12 cellular contexts compared by ENCODE assay signal in genomic region chr22:37533995-37534394, GRCh38. TPM values are rescaled to one million over a fixed set of nuclear protein-coding genes. Genes with fewer than 3 reads are reported as not detected.
DNase-seq lines count a peak whose midpoint lies in the region; ATAC-seq, FAIRE-seq and TF ChIP-seq lines count a peak whose summit lies in the region.
"Had no signal": no experiment of that assay in that cellular context is flagged by ENCODE, and none has a peak within 500 bp of the region (broad histone marks: within the 10 kb centered on the region; RNA-seq: fewer than 3 reads in every experiment).

No MANE protein-coding gene starts in this region.

- BruUV-seq in GM12878 (replicated peaks; lab: Mats Ljungman, UMichigan), result no TSS peak

- H3K36me3 Mint-ChIP-seq in activated CD4-positive, alpha-beta memory T cell treated with anti-CD3 and anti-CD28 coated beads, Interleukin-2, amount 10 ng/mL, durations not matched to agents 7 days and 5 days (ENCODE audit: low read depth), result no peaks in the 10 kb centered on the region
- no peaks in the 10 kb centered on the region for H3K36me3 Mint-ChIP-seq in activated CD4-positive, alpha-beta memory T cell treated with anti-CD3 and anti-CD28 coated beads for 36 hours
- H3K36me3 Mint-ChIP-seq in stimulated activated effector memory CD8-positive, alpha-beta T cell treated with anti-CD3 and anti-CD28 coated beads, Interleukin-12 subunit alpha, Interleukin-12 subunit beta, amount 100 ng/mL, for 72 hours, result no peaks in the 10 kb centered on the region
- H3K36me3 Mint-ChIP-seq in immature natural killer cell, result no peaks in the 10 kb centered on the region
- H3K36me3 Mint-ChIP-seq: activated naive CD4-positive, alpha-beta T cell treated with anti-CD3 and anti-CD28 coated beads, Interleukin-2, amount 10 ng/mL, durations not matched to agents 7 days and 5 days had no signal

- SMC1A ChIA-PET in GM12878 (lab: Charles Lee; ENCODE audit: uncharacterized antibody, unreplicated experiment), result interaction anchor here (0.9 to 1.4 kb wide), 4 partner anchors 9 to 74 kb away, joined by 3 to 4 read pairs (median 3); partner anchors contain the start of gene GGA1

- intact Hi-C loops in activated CD4-positive, alpha-beta memory T cell treated with anti-CD3 and anti-CD28 coated beads for 36 hours (cut with micrococcal nuclease), result no loop called here
- intact Hi-C loops in GM12878 (cut with micrococcal nuclease; ENCODE audit: unreplicated experiment), result loop anchor here (10.0 kb wide), 2 partner anchors 331 to 401 kb away; no protein-coding TSS in a partner anchor

- H3K4me3 ChIP-seq in GM12878, result no peak overlapping the region

- H2AFZ ChIP-seq in GM12878 (ENCODE audit: control insufficient read depth, low read depth, low read length), result peak overlapping the region; percentile 44

- WGBS in GM12878 (ENCODE audit: insufficient coverage, insufficient replicate concordance, low lambda C conversion rate, missing lambda C conversion rate), result 2% methylated on average over 9 of the region's 9 CpGs

- no peaks in the 10 kb centered on the region for H4K20me1 ChIP-seq in GM12878 (ENCODE audit: control insufficient read depth, insufficient read depth)

- no peak overlapping the region for H3K4me2 ChIP-seq in GM12878 (ENCODE audit: control insufficient read depth, insufficient read depth)

- FAIRE-seq in GM12878 (lab: Jason Lieb, UNC), result no peak
- FAIRE-seq: H1, kidney had no signal

- POLR2A ChIA-PET in activated CD4-positive, alpha-beta memory T cell treated with anti-CD3 and anti-CD28 coated beads, Interleukin-2, amount 10 ng/mL, durations not matched to agents 7 days and 5 days (lab: Charles Lee), result interaction anchor here (1.4 kb wide), 1 partner anchor 33 kb away, joined by 3 read pairs; no protein-coding TSS in a partner anchor
- POLR2A ChIA-PET in activated CD4-positive, alpha-beta memory T cell treated with anti-CD3 and anti-CD28 coated beads for 36 hours (lab: Charles Lee), result no interaction called here
- POLR2A ChIA-PET in GM12878 (lab: Charles Lee), result interaction anchor here (0.7 kb wide), 1 partner anchor 57 kb away, joined by 4 read pairs; no protein-coding TSS in a partner anchor

- TF ChIP-seq EP300 in GM12878 (IDR thresholded peaks at IDR 0.05; ENCODE audit: borderline replicate concordance in 1 of 2, control insufficient read depth in 1 of 2, low read depth in 2 of 2, low read length in 2 of 2), result 0 out of 4 replicates have a peak, but pooled peaks of 1 of the 2 experiments have one; percentile 31

- H3K27ac ChIP-seq in GM12878 (ENCODE audit: control insufficient read depth, insufficient read depth), result no peak overlapping the region

- peaks cover 39% of the 10 kb centered on the region for H3K4me1 Mint-ChIP-seq in activated CD4-positive, alpha-beta memory T cell treated with anti-CD3 and anti-CD28 coated beads, Interleukin-2, amount 10 ng/mL, durations not matched to agents 7 days and 5 days
- H3K4me1 Mint-ChIP-seq in activated CD4-positive, alpha-beta memory T cell treated with anti-CD3 and anti-CD28 coated beads for 36 hours (ENCODE audit: low read depth), result peaks cover 28% of the 10 kb centered on the region
- peaks cover 38% of the 10 kb centered on the region for H3K4me1 Mint-ChIP-seq in stimulated activated effector memory CD8-positive, alpha-beta T cell treated with anti-CD3 and anti-CD28 coated beads, Interleukin-12 subunit alpha, Interleukin-12 subunit beta, amount 100 ng/mL, for 72 hours
- H3K4me1 Mint-ChIP-seq in immature natural killer cell, result peaks cover 7 to 16% of the 10 kb centered on the region in 2 donors

- H3K27me3 ChIP-seq in GM12878 (replicated peaks in 1 of 2; ENCODE audit: control insufficient read depth in 2 of 2, insufficient read depth in 2 of 2, low read length in 1 of 2), result no peaks in the 10 kb centered on the region

- no peaks in the 10 kb centered on the region for H3K79me2 ChIP-seq in GM12878 (ENCODE audit: control insufficient read depth, insufficient read depth, low read length)

- H3K9ac ChIP-seq in GM12878 (ENCODE audit: control insufficient read depth, insufficient read depth, low read length), result no peak overlapping the region

- ATAC-seq in GM12878 (peak; percentile 18), GM18511 (IDR thresholded peaks at IDR 0.05; ENCODE audit: unreplicated experiment) (no peak)
- peak; percentile 72 for ATAC-seq in stimulated activated effector memory CD8-positive, alpha-beta T cell treated with anti-CD3 and anti-CD28 coated beads, Interleukin-12 subunit alpha, Interleukin-12 subunit beta, amount 100 ng/mL, for 72 hours

- no peaks in the 10 kb centered on the region for H3K36me3 ChIP-seq in GM12878 (ENCODE audit: control insufficient read depth in 2 of 2, insufficient read depth in 2 of 2, low read length in 1 of 2)

- no peak for TF ChIP-seq POLR2A in GM12878 (IDR thresholded peaks at IDR 0.05; ENCODE audit: low read depth, low read length)

- peak; percentile 28 for DNase-seq in activated CD4-positive, alpha-beta memory T cell treated with anti-CD3 and anti-CD28 coated beads, Interleukin-2, amount 10 ng/mL, durations not matched to agents 7 days and 5 days
- no peak for DNase-seq in activated CD4-positive, alpha-beta memory T cell treated with anti-CD3 and anti-CD28 coated beads for 36 hours
- DNase-seq in NCI-H460 (ENCODE audit: extremely low read depth, low read depth) (peak; percentile 33), GM12878 (ENCODE audit: low read depth, low spot score) (peak; percentile 28), NCI-H1436 treated with DMSO at 0.1 percent for 48 hours (lab: John Stamatoyannopoulos, UW) (no peak), immature natural killer cell (no peak)
- no peak for DNase-seq in stimulated activated effector memory CD8-positive, alpha-beta T cell treated with anti-CD3 and anti-CD28 coated beads, Interleukin-12 subunit alpha, Interleukin-12 subunit beta, amount 100 ng/mL, for 72 hours (ENCODE audit: low spot score in 2 of 2)
- DNase-seq: activated naive CD4-positive, alpha-beta T cell treated with anti-CD3 and anti-CD28 coated beads, Interleukin-2, amount 10 ng/mL, durations not matched to agents 7 days and 5 days; NCI-H2081 treated with DMSO at 0.1 percent for 48 hours had no signal

- no peak overlapping the region for H3K4me3 Mint-ChIP-seq in activated CD4-positive, alpha-beta memory T cell treated with anti-CD3 and anti-CD28 coated beads, Interleukin-2, amount 10 ng/mL, durations not matched to agents 7 days and 5 days
- H3K4me3 Mint-ChIP-seq in activated CD4-positive, alpha-beta memory T cell treated with anti-CD3 and anti-CD28 coated beads for 36 hours, result no peak overlapping the region
- H3K4me3 Mint-ChIP-seq in stimulated activated effector memory CD8-positive, alpha-beta T cell treated with anti-CD3 and anti-CD28 coated beads, Interleukin-12 subunit alpha, Interleukin-12 subunit beta, amount 100 ng/mL, for 72 hours, result peak overlapping the region; percentile 12
- no peak overlapping the region for H3K4me3 Mint-ChIP-seq in immature natural killer cell
- H3K4me3 Mint-ChIP-seq: activated naive CD4-positive, alpha-beta T cell treated with anti-CD3 and anti-CD28 coated beads, Interleukin-2, amount 10 ng/mL, durations not matched to agents 7 days and 5 days had no signal

- TF ChIP-seq RAD21 in GM12878 (IDR thresholded peaks at IDR 0.05; ENCODE audit: insufficient read depth, low read depth, low read length), result no peak

- no peak for TF ChIP-seq CTCF in GM12878 (IDR thresholded peaks at IDR 0.05 in 2 of 3, conservative IDR thresholded peaks at IDR 0.05 in 1 of 3; ENCODE audit: control insufficient read depth in 2 of 3, extremely low read depth in 1 of 3, insufficient read depth in 1 of 3, low read depth in 3 of 3, low read length in 3 of 3)

- H3K4me1 ChIP-seq in GM12878 (ENCODE audit: control insufficient read depth, insufficient read depth, low read length), result peaks cover 15% of the 10 kb centered on the region

- H3K9me3 Mint-ChIP-seq in activated CD4-positive, alpha-beta memory T cell treated with anti-CD3 and anti-CD28 coated beads, Interleukin-2, amount 10 ng/mL, durations not matched to agents 7 days and 5 days, result no peaks in the 10 kb centered on the region
- H3K9me3 Mint-ChIP-seq in activated CD4-positive, alpha-beta memory T cell treated with anti-CD3 and anti-CD28 coated beads for 36 hours, result no peaks in the 10 kb centered on the region
- no peaks in the 10 kb centered on the region for H3K9me3 Mint-ChIP-seq in stimulated activated effector memory CD8-positive, alpha-beta T cell treated with anti-CD3 and anti-CD28 coated beads, Interleukin-12 subunit alpha, Interleukin-12 subunit beta, amount 100 ng/mL, for 72 hours
- H3K9me3 Mint-ChIP-seq in immature natural killer cell, result no peaks in the 10 kb centered on the region
- H3K9me3 Mint-ChIP-seq: activated naive CD4-positive, alpha-beta T cell treated with anti-CD3 and anti-CD28 coated beads, Interleukin-2, amount 10 ng/mL, durations not matched to agents 7 days and 5 days had no signal

- in situ Hi-C loops in GM12878 (cut with MboI), result no loop called here

- H3K27ac Mint-ChIP-seq in activated CD4-positive, alpha-beta memory T cell treated with anti-CD3 and anti-CD28 coated beads, Interleukin-2, amount 10 ng/mL, durations not matched to agents 7 days and 5 days, result no peak overlapping the region
- H3K27ac Mint-ChIP-seq in activated CD4-positive, alpha-beta memory T cell treated with anti-CD3 and anti-CD28 coated beads for 36 hours, result no peak overlapping the region
- peak overlapping the region; percentile 49 for H3K27ac Mint-ChIP-seq in stimulated activated effector memory CD8-positive, alpha-beta T cell treated with anti-CD3 and anti-CD28 coated beads, Interleukin-12 subunit alpha, Interleukin-12 subunit beta, amount 100 ng/mL, for 72 hours
- no peak overlapping the region for H3K27ac Mint-ChIP-seq in immature natural killer cell
- H3K27ac Mint-ChIP-seq: activated naive CD4-positive, alpha-beta T cell treated with anti-CD3 and anti-CD28 coated beads, Interleukin-2, amount 10 ng/mL, durations not matched to agents 7 days and 5 days had no signal

- H3K9me3 ChIP-seq in GM12878 (replicated peaks; ENCODE audit: control insufficient read depth, insufficient read depth, low read length), result no peaks in the 10 kb centered on the region

- CTCF ChIA-PET in activated CD4-positive, alpha-beta memory T cell treated with anti-CD3 and anti-CD28 coated beads, Interleukin-2, amount 10 ng/mL, durations not matched to agents 7 days and 5 days (lab: Charles Lee), result interaction anchor here (0.6 to 2.2 kb wide), 6 partner anchors 33 to 217 kb away, joined by 3 to 18 read pairs (median 4); partner anchors contain the start of gene LGALS2
- CTCF ChIA-PET in activated CD4-positive, alpha-beta memory T cell treated with anti-CD3 and anti-CD28 coated beads for 36 hours (lab: Charles Lee), result interaction anchor here (0.6 to 2.7 kb wide), 5 partner anchors 33 to 75 kb away, joined by 3 to 22 read pairs (median 3); partner anchors contain the start of gene GGA1
- CTCF ChIA-PET in GM12878 (lab: Yijun Ruan, JAX), result interaction anchor here (1.0 to 2.9 kb wide), 6 partner anchors 8 to 106 kb away, joined by 3 to 20 read pairs (median 4); no protein-coding TSS in a partner anchor

- peaks cover 16% of the 10 kb centered on the region for H3K27me3 Mint-ChIP-seq in activated CD4-positive, alpha-beta memory T cell treated with anti-CD3 and anti-CD28 coated beads, Interleukin-2, amount 10 ng/mL, durations not matched to agents 7 days and 5 days
- peaks cover 7% of the 10 kb centered on the region for H3K27me3 Mint-ChIP-seq in activated CD4-positive, alpha-beta memory T cell treated with anti-CD3 and anti-CD28 coated beads for 36 hours
- peaks cover 5 to 8% (median 7%) of the 10 kb centered on the region in 3 donors for H3K27me3 Mint-ChIP-seq in immature natural killer cell (ENCODE audit: low read depth in 3 of 3)

- RAD21 ChIA-PET in GM12878 (lab: Charles Lee; ENCODE audit: unreplicated experiment), result interaction anchor here (1.8 to 2.7 kb wide), 3 partner anchors 33 to 74 kb away, joined by 4 to 13 read pairs (median 6); no protein-coding TSS in a partner anchor

RNA-seq across cellular contexts. Expression of gene CARD10, which starts 14.8 kb away (rescaled TPM):
- total RNA-seq in activated CD4-positive, alpha-beta memory T cell treated with anti-CD3 and anti-CD28 coated beads, Interleukin-2, amount 10 ng/mL, durations not matched to agents 7 days and 5 days, result under 1 TPM in 1 of 2 experiments, not detected in 1; 0.08 TPM
- under 1 TPM in 1 of 2 experiments, not detected in 1; 0.12 TPM for total RNA-seq in activated CD4-positive, alpha-beta memory T cell treated with anti-CD3 and anti-CD28 coated beads for 36 hours
- total RNA-seq in NCI-H460 (2014; rRNA removed; shearing (Covaris generic)), result 3.1 and 4.7 TPM in 2 replicates
- polyA plus RNA-seq in NCI-H460 (2014; cell fraction: nucleus; rRNA removed), result 7.2 and 7.8 TPM in 2 replicates
- total RNA-seq in GM12878 (2013; cell fraction: nucleolus; rRNA removed), result not detected in 2 replicates
- total RNA-seq in GM12878 (2014; rRNA removed) (not detected in 2 replicates), GM12878 (2014; rRNA removed; fragmentation: Illumina TruSeq; extraction: Trizol) (not detected in 2 replicates), GM12878 (2021) (0.08 and 0.21 TPM in 2 replicates)
- not detected for polyA plus RNA-seq in GM12878 (2011; ENCODE audit: low read depth)
- polyA plus RNA-seq in GM12878 (2011; rRNA removed) (0.04 and 0.10 TPM in 2 replicates), GM12878 (2014; fragmentation: Illumina TruSeq; extraction: Trizol) (not detected in 2 replicates), GM12878 (2014; fragmentation: Nextera tagmentation; extraction: Ambion mirVana) (not detected), GM12878 (2014; rRNA removed) (0.10 TPM in 1 of 2 replicates, not detected in the other), GM12878 (2016; fragmentation: Nextera tagmentation; extraction: Ambion mirVana) (not detected), immature natural killer cell (under 1 TPM in 2 of 3 donors, not detected in 1; 0.13 to 0.36 TPM)
- polyA plus RNA-seq in GM12878 (2011; cell fraction: cytosol; rRNA removed), result 0.10 and 0.16 TPM in 2 replicates
- 0.48 and 0.61 TPM in 2 replicates for polyA plus RNA-seq in GM12878 (2011; cell fraction: nucleus; rRNA removed)
- polyA plus RNA-seq in GM12878 (2012), result not detected in 2 replicates
- polyA minus RNA-seq in GM12878 (2011; rRNA and poly(A)+ RNA removed), result 0.10 TPM in 1 of 2 replicates, not detected in the other
- not detected in 2 replicates for polyA minus RNA-seq in GM12878 (2011; cell fraction: cytosol; rRNA and poly(A)+ RNA removed)
- polyA minus RNA-seq in GM12878 (2011; cell fraction: nucleus; rRNA and poly(A)+ RNA removed), result 0.12 and 0.57 TPM in 2 replicates

RNA-seq across cellular contexts. Expression of gene CDC42EP1, which starts 26.3 kb away (rescaled TPM):
- 1 to 10 TPM in 1 of 2 experiments, under 1 TPM in 1; 0.95 to 1.1 TPM for total RNA-seq in activated CD4-positive, alpha-beta memory T cell treated with anti-CD3 and anti-CD28 coated beads, Interleukin-2, amount 10 ng/mL, durations not matched to agents 7 days and 5 days
- 1 to 10 TPM; 1.4 to 1.9 TPM for total RNA-seq in activated CD4-positive, alpha-beta memory T cell treated with anti-CD3 and anti-CD28 coated beads for 36 hours
- total RNA-seq in NCI-H460 (2014; rRNA removed; shearing (Covaris generic)), result 43.7 and 59.0 TPM in 2 replicates
- polyA plus RNA-seq in NCI-H460 (2014; cell fraction: nucleus; rRNA removed), result 25.0 and 26.6 TPM in 2 replicates
- total RNA-seq in GM12878 (2013; cell fraction: nucleolus; rRNA removed), result not detected in 2 replicates
- total RNA-seq in GM12878 (2014; rRNA removed) (not detected in 2 replicates), GM12878 (2014; rRNA removed; fragmentation: Illumina TruSeq; extraction: Trizol) (not detected in 2 replicates), GM12878 (2021) (0.19 and 0.33 TPM in 2 replicates)
- polyA plus RNA-seq in GM12878 (2011; ENCODE audit: low read depth), result not detected
- polyA plus RNA-seq in GM12878 (2011; rRNA removed) (not detected in 2 replicates), GM12878 (2014; fragmentation: Illumina TruSeq; extraction: Trizol) (not detected in 2 replicates), GM12878 (2014; fragmentation: Nextera tagmentation; extraction: Ambion mirVana) (not detected), GM12878 (2014; rRNA removed) (0.04 TPM in 1 of 2 replicates, not detected in the other), GM12878 (2016; fragmentation: Nextera tagmentation; extraction: Ambion mirVana) (under 1 TPM in 1 of 2 experiments, not detected in 1; 0.09 TPM), immature natural killer cell (under 1 TPM in 2 of 3 donors, not detected in 1; 0.17 to 0.40 TPM)
- not detected in 2 replicates for polyA plus RNA-seq in GM12878 (2011; cell fraction: cytosol; rRNA removed)
- polyA plus RNA-seq in GM12878 (2011; cell fraction: nucleus; rRNA removed), result 0.04 and 0.06 TPM in 2 replicates
- polyA plus RNA-seq in GM12878 (2012), result not detected in 2 replicates
- not detected in 2 replicates for polyA minus RNA-seq in GM12878 (2011; rRNA and poly(A)+ RNA removed)
- 0.42 and 0.67 TPM in 2 replicates for polyA minus RNA-seq in GM12878 (2011; cell fraction: cytosol; rRNA and poly(A)+ RNA removed)
- polyA minus RNA-seq in GM12878 (2011; cell fraction: nucleus; rRNA and poly(A)+ RNA removed), result 0.19 TPM in 1 of 2 replicates, not detected in the other

RNA-seq across cellular contexts. Expression of gene LGALS2, which starts 45.9 kb away (rescaled TPM):
- not detected for total RNA-seq in activated CD4-positive, alpha-beta memory T cell treated with anti-CD3 and anti-CD28 coated beads, Interleukin-2, amount 10 ng/mL, durations not matched to agents 7 days and 5 days
- not detected for total RNA-seq in activated CD4-positive, alpha-beta memory T cell treated with anti-CD3 and anti-CD28 coated beads for 36 hours
- total RNA-seq in NCI-H460 (2014; rRNA removed; shearing (Covaris generic)), result not detected in 2 replicates
- not detected in 2 replicates for polyA plus RNA-seq in NCI-H460 (2014; cell fraction: nucleus; rRNA removed)
- not detected in 2 replicates for total RNA-seq in GM12878 (2013; cell fraction: nucleolus; rRNA removed)
- 0.56 and 0.60 TPM in 2 replicates for total RNA-seq in GM12878 (2014; rRNA removed)
- total RNA-seq in GM12878 (2014; rRNA removed; fragmentation: Illumina TruSeq; extraction: Trizol), result 0.58 and 0.69 TPM in 2 replicates
- 0.67 and 0.85 TPM in 2 replicates for total RNA-seq in GM12878 (2021)
- not detected for polyA plus RNA-seq in GM12878 (2011; ENCODE audit: low read depth)
- polyA plus RNA-seq in GM12878 (2011; rRNA removed), result 1.2 and 2.7 TPM in 2 replicates
- polyA plus RNA-seq in GM12878 (2011; cell fraction: cytosol; rRNA removed), result 1.7 TPM in 2 replicates
- 0.41 and 0.51 TPM in 2 replicates for polyA plus RNA-seq in GM12878 (2011; cell fraction: nucleus; rRNA removed)
- polyA plus RNA-seq in GM12878 (2012), result 0.24 and 0.43 TPM in 2 replicates
- 0.56 TPM in 1 of 2 replicates, not detected in the other for polyA plus RNA-seq in GM12878 (2014; fragmentation: Illumina TruSeq; extraction: Trizol)
- polyA plus RNA-seq in GM12878 (2014; fragmentation: Nextera tagmentation; extraction: Ambion mirVana), result 1 to 10 TPM; 1.8 to 2.9 TPM
- polyA plus RNA-seq in GM12878 (2014; rRNA removed), result 0.77 and 1.9 TPM in 2 replicates
- under 1 TPM in 1 of 2 experiments, not detected in 1; 0.38 TPM for polyA plus RNA-seq in GM12878 (2016; fragmentation: Nextera tagmentation; extraction: Ambion mirVana)
- polyA minus RNA-seq in GM12878 (2011; rRNA and poly(A)+ RNA removed), result 0.46 and 0.95 TPM in 2 replicates
- not detected in 2 replicates for polyA minus RNA-seq in GM12878 (2011; cell fraction: cytosol; rRNA and poly(A)+ RNA removed)
- polyA minus RNA-seq in GM12878 (2011; cell fraction: nucleus; rRNA and poly(A)+ RNA removed), result not detected in 2 replicates
- polyA plus RNA-seq in immature natural killer cell, result 10 to 100 TPM in 1 of 3 donors, 1 to 10 TPM in 2; 3.4 to 30.4 (median 8.2) TPM
- total RNA-seq: H1 had no signal
- polyA plus RNA-seq: H1 had no signal

RNA-seq across cellular contexts. Expression of gene MFNG, which starts 47.8 kb away (rescaled TPM):
- total RNA-seq in activated CD4-positive, alpha-beta memory T cell treated with anti-CD3 and anti-CD28 coated beads, Interleukin-2, amount 10 ng/mL, durations not matched to agents 7 days and 5 days, result 100 to 1,000 TPM; 200 to 203 TPM
- total RNA-seq in activated CD4-positive, alpha-beta memory T cell treated with anti-CD3 and anti-CD28 coated beads for 36 hours, result 100 to 1,000 TPM; 101 to 106 TPM
- total RNA-seq in NCI-H460 (2014; rRNA removed; shearing (Covaris generic)), result not detected in 2 replicates
- polyA plus RNA-seq in NCI-H460 (2014; cell fraction: nucleus; rRNA removed), result 1.1 and 4.1 TPM in 2 replicates
- total RNA-seq in GM12878 (2013; cell fraction: nucleolus; rRNA removed), result 88.8 and 114 TPM in 2 replicates
- 66.5 and 80.0 TPM in 2 replicates for total RNA-seq in GM12878 (2014; rRNA removed)
- total RNA-seq in GM12878 (2014; rRNA removed; fragmentation: Illumina TruSeq; extraction: Trizol), result 37.0 and 41.4 TPM in 2 replicates
- 95.5 and 99.1 TPM in 2 replicates for total RNA-seq in GM12878 (2021)
- 23.8 TPM for polyA plus RNA-seq in GM12878 (2011; ENCODE audit: low read depth)
- 28.6 and 57.0 TPM in 2 replicates for polyA plus RNA-seq in GM12878 (2011; rRNA removed)
- 81.4 and 141 TPM in 2 replicates for polyA plus RNA-seq in GM12878 (2011; cell fraction: cytosol; rRNA removed)
- 101 and 143 TPM in 2 replicates for polyA plus RNA-seq in GM12878 (2011; cell fraction: nucleus; rRNA removed)
- polyA plus RNA-seq in GM12878 (2012), result 50.7 and 51.5 TPM in 2 replicates
- 14.1 and 36.9 TPM in 2 replicates for polyA plus RNA-seq in GM12878 (2014; fragmentation: Illumina TruSeq; extraction: Trizol)
- polyA plus RNA-seq in GM12878 (2014; fragmentation: Nextera tagmentation; extraction: Ambion mirVana), result 10 to 100 TPM; 11.5 to 26.1 TPM
- polyA plus RNA-seq in GM12878 (2014; rRNA removed), result 88.5 and 91.4 TPM in 2 replicates
- 100 to 1,000 TPM; 100 to 117 TPM for polyA plus RNA-seq in GM12878 (2016; fragmentation: Nextera tagmentation; extraction: Ambion mirVana)
- polyA minus RNA-seq in GM12878 (2011; rRNA and poly(A)+ RNA removed), result 31.3 and 61.2 TPM in 2 replicates
- polyA minus RNA-seq in GM12878 (2011; cell fraction: cytosol; rRNA and poly(A)+ RNA removed), result 22.2 and 24.5 TPM in 2 replicates
- polyA minus RNA-seq in GM12878 (2011; cell fraction: nucleus; rRNA and poly(A)+ RNA removed), result 21.4 and 35.7 TPM in 2 replicates
- polyA plus RNA-seq in immature natural killer cell, result 100 to 1,000 TPM; 235 to 361 (median 286) TPM

Comparison
In these comparisons a context has a peak if more than half of its experiments do, and no peak if none do; other contexts are left out.
1. DNase-seq: peak in activated CD4-positive, alpha-beta memory T cell treated with anti-CD3 and anti-CD28 coated beads, Interleukin-2, amount 10 ng/mL, durations not matched to agents 7 days and 5 days (single experiment), NCI-H460 (single experiment) and GM12878 (single experiment); none in activated CD4-positive, alpha-beta memory T cell treated with anti-CD3 and anti-CD28 coated beads for 36 hours (single experiment), stimulated activated effector memory CD8-positive, alpha-beta T cell treated with anti-CD3 and anti-CD28 coated beads, Interleukin-12 subunit alpha, Interleukin-12 subunit beta, amount 100 ng/mL, for 72 hours (0 of 2), NCI-H1436 treated with DMSO at 0.1 percent for 48 hours (single experiment) and immature natural killer cell (0 of 3).
2. RNA of gene CDC42EP1, which starts 26.3 kb away (total RNA-seq): 43.7 to 59.0 TPM in NCI-H460; 1.4 to 1.9 TPM in activated CD4-positive, alpha-beta memory T cell treated with anti-CD3 and anti-CD28 coated beads for 36 hours, 0.95 to 1.1 TPM in activated CD4-positive, alpha-beta memory T cell treated with anti-CD3 and anti-CD28 coated beads, Interleukin-2, amount 10 ng/mL, durations not matched to agents 7 days and 5 days and 0.19 to 0.33 TPM in GM12878; every median in the first group is over 10 times any median in the second.